In the genomic region with DNA sequence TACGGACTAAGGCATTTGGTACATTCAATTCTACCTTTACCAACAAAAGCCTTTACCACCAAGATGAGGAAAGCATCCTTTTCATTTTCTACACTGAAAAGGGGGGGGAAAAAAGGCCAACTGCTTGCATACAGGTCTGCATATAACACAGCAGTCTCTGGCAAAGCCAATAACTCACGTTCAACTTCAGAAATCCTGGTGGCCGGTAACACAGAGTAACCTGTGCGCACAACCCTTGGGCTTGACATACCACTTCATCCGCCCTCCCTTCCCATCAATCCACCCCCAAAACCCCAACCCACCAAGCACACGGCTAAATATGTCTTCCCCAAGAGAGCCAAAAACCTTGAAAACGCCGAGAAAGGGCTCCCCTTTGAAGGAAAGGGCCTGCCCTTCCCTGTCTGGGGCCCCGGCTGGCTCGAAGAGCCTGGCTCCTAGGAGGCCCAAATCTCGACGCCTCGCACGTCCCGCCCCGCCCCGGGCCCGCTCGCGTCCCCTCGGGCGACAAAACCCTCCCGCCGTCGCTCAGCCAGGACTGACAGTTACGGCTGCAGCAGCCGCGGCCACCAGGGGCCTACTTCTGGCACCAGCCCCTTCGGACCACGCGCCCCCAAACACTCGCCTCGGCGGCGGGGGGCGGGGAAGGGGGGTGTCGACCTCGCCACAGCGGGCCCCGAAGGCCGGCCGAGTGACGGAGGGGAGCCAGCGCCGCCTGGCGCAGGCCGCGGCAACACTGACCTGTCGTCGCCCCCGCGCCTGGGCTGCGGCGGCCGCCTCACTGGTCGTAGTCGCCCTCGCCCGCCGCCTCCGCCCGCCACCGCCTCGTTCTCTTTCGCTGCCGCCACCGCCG, we compare ENCODE assay signal across 8 cellular contexts. TPM values are rescaled to one million over a fixed set of nuclear protein-coding genes. Genes with fewer than 3 reads are reported as not detected.
A peak's percentile ranks its signal among the peaks of the same experiment; 100 is the strongest.
DNase-seq lines count a peak whose midpoint lies in the region; ATAC-seq, FAIRE-seq and TF ChIP-seq lines count a peak whose summit lies in the region.

No MANE protein-coding gene starts in this region.

- H3K4me2 ChIP-seq in DOHH2 (ENCODE audit: low read length) (peak overlapping the region; percentile 87), astrocyte (ENCODE audit: low read length) (peak overlapping the region; percentile 99)

- no peaks in the 10 kb centered on the region for H3K27me3 Mint-ChIP-seq in astrocyte (ENCODE audit: low read depth, unreplicated experiment)

- H3K9ac ChIP-seq in HUES48 (ENCODE audit: low read depth, low read length) (peak overlapping the region; percentile 99), astrocyte (ENCODE audit: low read length) (peak overlapping the region; percentile 98)

- ATAC-seq in GM21423 (IDR thresholded peaks at IDR 0.05; ENCODE audit: unreplicated experiment), result peak; percentile 43

- H3K9me2 ChIP-seq in DOHH2 (replicated peaks; ENCODE audit: control insufficient read depth, low read length), result no peaks in the 10 kb centered on the region

- H3F3A ChIP-seq in DOHH2 (ENCODE audit: control insufficient read depth, insufficient read depth), result no peaks in the 10 kb centered on the region

- H4K20me1 ChIP-seq in DOHH2 (ENCODE audit: control insufficient read depth, insufficient read depth, low read depth, low read length), result peaks cover 24% of the 10 kb centered on the region; the same call in 1 of the 2 replicates
- peaks cover 52% of the 10 kb centered on the region for H4K20me1 ChIP-seq in astrocyte (ENCODE audit: insufficient read depth, low read length)

- H3K27me3 ChIP-seq in DOHH2 (ENCODE audit: control insufficient read depth, low read length) (no peaks in the 10 kb centered on the region), HUES48 (ENCODE audit: control insufficient read depth, insufficient read depth, low read length) (no peaks in the 10 kb centered on the region), astrocyte (ENCODE audit: insufficient read depth, low read length) (no peaks in the 10 kb centered on the region)

- H3K27ac ChIP-seq in DOHH2 (ENCODE audit: low read depth, low read length) (peak overlapping the region; percentile 75), HUES48 (ENCODE audit: low read depth, low read length) (peak overlapping the region; percentile 99), astrocyte (ENCODE audit: low read depth, low read length) (peak overlapping the region; percentile 97)

- no peaks in the 10 kb centered on the region for H3K36me3 Mint-ChIP-seq in astrocyte (ENCODE audit: low read depth, unreplicated experiment)

- H3K4me3 Mint-ChIP-seq in astrocyte (ENCODE audit: unreplicated experiment), result peak overlapping the region; percentile 99

- H3K4me3 ChIP-seq in DOHH2 (ENCODE audit: low read length) (peak overlapping the region; percentile 82), HUES48 (ENCODE audit: low read depth, low read length) (peak overlapping the region; percentile 97), astrocyte (ENCODE audit: insufficient read depth, low read depth, low read length) (peak overlapping the region; percentile 95), skeletal muscle cell (ENCODE audit: low read depth, low read length) (peak overlapping the region; percentile 94)

- H3K9me3 ChIP-seq in DOHH2 (ENCODE audit: control insufficient read depth, insufficient read depth, low read length) (peaks cover 7% of the 10 kb centered on the region; the same call in 1 of the 2 replicates), HUES48 (ENCODE audit: control insufficient read depth, insufficient read depth, low read length) (no peaks in the 10 kb centered on the region), astrocyte (ENCODE audit: insufficient read depth, low read depth, low read length) (no peaks in the 10 kb centered on the region)

- H3K9me3 Mint-ChIP-seq in astrocyte (ENCODE audit: unreplicated experiment), result no peaks in the 10 kb centered on the region

- H3K4me1 ChIP-seq in DOHH2 (ENCODE audit: control insufficient read depth, low read length) (peaks cover 32% of the 10 kb centered on the region), HUES48 (ENCODE audit: control insufficient read depth, insufficient read depth, low read length) (peaks cover 17% of the 10 kb centered on the region), astrocyte (ENCODE audit: insufficient read depth, low read length) (peaks cover 7% of the 10 kb centered on the region)

- H2AFZ ChIP-seq in astrocyte (ENCODE audit: low read depth, low read length), result peak overlapping the region; percentile 95

- H3K79me2 ChIP-seq in DOHH2 (ENCODE audit: control insufficient read depth, low read length) (peaks cover 67% of the 10 kb centered on the region), astrocyte (ENCODE audit: insufficient read depth, low read length) (peaks cover 65% of the 10 kb centered on the region)

- peak overlapping the region; percentile 98 for H3K27ac Mint-ChIP-seq in astrocyte (ENCODE audit: unreplicated experiment)

- DNase-seq in T-helper 2 cell, result peak; percentile 22 to 77 (median 42)
- DNase-seq in astrocyte (ENCODE audit: low read depth), result peak; percentile 10
- DNase-seq in hypothalamus (lab: John Stamatoyannopoulos, UW), result peak in 44 of 51 donors; percentile 4 to 68 (median 44)
- peak; percentile 9 for DNase-seq in skeletal muscle cell (ENCODE audit: low read depth)
- no peak for DNase-seq in NCI-H2196 (lab: John Stamatoyannopoulos, UW; ENCODE audit: unreplicated experiment)

- no peak for FAIRE-seq in astrocyte (lab: Jason Lieb, UNC)

- peaks cover 12% of the 10 kb centered on the region for H3K4me1 Mint-ChIP-seq in astrocyte (ENCODE audit: low read depth, unreplicated experiment)

- TF ChIP-seq CTCF in DOHH2 (IDR thresholded peaks at IDR 0.05; ENCODE audit: low read depth, low read length, poor library complexity, severe bottlenecking) (peak; percentile 34), astrocyte (IDR thresholded peaks at IDR 0.05; ENCODE audit: insufficient read depth, low read depth, low read length) (no peak)

- peaks cover 50% of the 10 kb centered on the region for H3K36me3 ChIP-seq in DOHH2 (ENCODE audit: control insufficient read depth, low read length)
- no peaks in the 10 kb centered on the region for H3K36me3 ChIP-seq in HUES48 (ENCODE audit: control insufficient read depth, insufficient read depth, low read length)
- H3K36me3 ChIP-seq in astrocyte (ENCODE audit: insufficient read depth, low read length), result no peaks in the 10 kb centered on the region

RNA-seq across cellular contexts. Expression of gene UBE3A, which starts 0.8 kb away (rescaled TPM):
- total RNA-seq in astrocyte, result 102 and 109 TPM in 2 replicates
